ENCODE assay signal across 4 cellular contexts in the genomic region with DNA sequence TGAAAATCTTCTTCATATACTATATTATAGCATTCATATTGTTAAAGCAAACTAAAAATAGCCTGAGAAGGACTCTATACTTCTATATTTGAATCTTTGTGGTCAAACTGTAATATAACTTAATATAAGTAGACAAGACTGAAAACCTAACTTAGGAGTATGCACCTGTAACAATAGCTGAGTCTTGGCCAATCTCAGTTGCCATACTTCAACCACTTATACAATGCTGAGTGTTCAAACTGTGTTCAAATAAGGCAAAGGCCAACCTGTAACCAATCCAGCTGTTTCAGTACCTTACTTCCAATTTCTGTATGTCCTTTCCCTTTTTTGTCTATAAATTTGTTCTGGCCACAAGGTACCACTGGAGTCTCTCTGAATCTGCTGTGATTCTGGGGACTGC.
"Had no signal": no experiment of that assay in that cellular context is flagged by ENCODE, and none has a peak within 500 bp of the region (broad histone marks: within the 10 kb centered on the region; RNA-seq: fewer than 3 reads in every experiment).

No MANE protein-coding gene starts in this region.

- H3K4me2 ChIP-seq: GM23338 had no signal

- H3K9me3 Mint-ChIP-seq: GM23338, H9 had no signal

- H3K4me3 ChIP-seq: GM23338 had no signal

- DNase-seq: H9, HCEC 1CT, IMR-90 had no signal

- H2AFZ ChIP-seq: GM23338 had no signal

- H3K27ac Mint-ChIP-seq: GM23338, H9 had no signal

- H3K4me3 Mint-ChIP-seq: GM23338, H9 had no signal
